Comparison of ENCODE assay signal across 23 cellular contexts in the genomic region with DNA sequence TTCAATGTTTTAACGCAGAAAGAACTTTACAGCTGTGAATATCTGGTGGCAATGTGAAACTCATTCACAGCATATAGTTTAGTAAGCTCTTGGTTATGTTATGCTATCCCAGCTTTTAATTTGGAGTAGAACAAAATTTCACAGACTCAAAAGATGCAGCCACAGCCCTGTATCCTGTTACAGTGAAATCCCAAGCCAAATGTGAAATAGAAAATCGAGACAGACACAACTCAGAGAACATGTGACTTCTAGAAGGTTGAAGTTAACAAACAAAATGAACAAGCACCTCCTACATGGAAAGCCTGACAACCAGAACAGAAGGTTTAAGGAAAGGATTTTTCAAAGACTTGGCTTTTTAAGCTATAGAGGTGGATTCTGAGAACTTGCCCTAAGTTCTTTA.
"Had no signal": no experiment of that assay in that cellular context is flagged by ENCODE, and none has a peak within 500 bp of the region (broad histone marks: within the 10 kb centered on the region; RNA-seq: fewer than 3 reads in every experiment).

No MANE protein-coding gene starts in this region.

- H3K27me3 ChIP-seq: body of pancreas, esophagus squamous epithelium, right atrium auricular region, spleen, upper lobe of right lung had no signal

- H3K9me3 ChIP-seq: body of pancreas, esophagus squamous epithelium, right atrium auricular region, spleen, upper lobe of right lung had no signal

- H3K4me3 ChIP-seq: body of pancreas, esophagus squamous epithelium, lung, right atrium auricular region, spleen, upper lobe of right lung had no signal

- H3K4me1 Mint-ChIP-seq: activated naive CD8-positive, alpha-beta T cell treated with anti-CD3 and anti-CD28 coated beads, Interleukin-2, amount 10 ng/mL, durations not matched to agents 7 days and 5 days had no signal

- H3K27me3 Mint-ChIP-seq: activated CD8-positive, alpha-beta T cell treated with anti-CD3 and anti-CD28 coated beads for 36 hours; stimulated activated memory B cell treated with anti-CD40 and anti-IgM and Interleukin-4, amounts not matched to agents 10 μg/mL and 1 μg/mL and 100 μg/mL, for 72 hours had no signal

- H3K27ac ChIP-seq: body of pancreas, esophagus squamous epithelium, right atrium auricular region, spleen, upper lobe of right lung had no signal

- H3K36me3 Mint-ChIP-seq: mesothelial cell of epicardium had no signal

- H3K36me3 ChIP-seq: esophagus squamous epithelium, right atrium auricular region, upper lobe of right lung had no signal

- H3K27ac Mint-ChIP-seq: activated CD8-positive, alpha-beta T cell treated with anti-CD3 and anti-CD28 coated beads for 36 hours; activated naive CD8-positive, alpha-beta T cell treated with anti-CD3 and anti-CD28 coated beads, Interleukin-2, amount 10 ng/mL, durations not matched to agents 7 days and 5 days; activated T-helper 2 cell treated with anti-CD3 and anti-CD28 coated beads, Interferon-gamma antibody, Interleukin-2, Interleukin-4, amounts not matched to agents 10 μg/mL and 5 μg/mL and 100 μg/mL, durations not matched to agents 14 hours and 24 hours and 36 hours; mesothelial cell of epicardium; stimulated activated memory B cell treated with anti-CD40 and anti-IgM and Interleukin-4, amounts not matched to agents 10 μg/mL and 1 μg/mL and 100 μg/mL, for 72 hours had no signal

- FAIRE-seq: keratinocyte had no signal

- ATAC-seq: activated CD8-positive, alpha-beta T cell treated with anti-CD3 and anti-CD28 coated beads for 36 hours; body of pancreas; stimulated activated memory B cell treated with anti-CD40 and anti-IgM and Interleukin-4, amounts not matched to agents 10 μg/mL and 1 μg/mL and 100 μg/mL, for 72 hours; upper lobe of right lung had no signal

- H3K4me1 ChIP-seq: upper lobe of right lung had no signal

- H3K9me3 Mint-ChIP-seq: activated CD8-positive, alpha-beta T cell treated with anti-CD3 and anti-CD28 coated beads for 36 hours; activated naive CD8-positive, alpha-beta T cell treated with anti-CD3 and anti-CD28 coated beads, Interleukin-2, amount 10 ng/mL, durations not matched to agents 7 days and 5 days; activated T-helper 2 cell treated with anti-CD3 and anti-CD28 coated beads, Interferon-gamma antibody, Interleukin-2, Interleukin-4, amounts not matched to agents 10 μg/mL and 5 μg/mL and 100 μg/mL, durations not matched to agents 14 hours and 24 hours and 36 hours; stimulated activated memory B cell treated with anti-CD40 and anti-IgM and Interleukin-4, amounts not matched to agents 10 μg/mL and 1 μg/mL and 100 μg/mL, for 72 hours had no signal

- DNase-seq: activated CD4-positive, alpha-beta T cell treated with anti-CD3 and anti-CD28 coated beads for 48 hours; activated CD4-positive, CD25-positive, alpha-beta regulatory T cell; activated CD8-positive, alpha-beta T cell treated with anti-CD3 and anti-CD28 coated beads for 36 hours; activated naive CD4-positive, alpha-beta T cell treated with Interleukin-2 at 50 U/mL for 16 hours; activated naive CD8-positive, alpha-beta T cell treated with anti-CD3 and anti-CD28 coated beads, Interleukin-2, amount 10 ng/mL, durations not matched to agents 7 days and 5 days; activated T-cell treated with anti-CD3 and anti-CD28 coated beads, Interleukin-2, amount 50 U/mL, for 1 hour; body of pancreas; central memory CD4-positive, alpha-beta T cell; cortex of kidney; effector memory CD4-positive, alpha-beta T cell; esophagus squamous epithelium; foreskin melanocyte; hypothalamus; spleen; stimulated activated CD4-positive, alpha-beta T cell treated with anti-CD3 and anti-CD28 coated beads, Interleukin-4, amount 100 ng/mL, for 4 hours; T1000; upper lobe of right lung had no signal

- H3K4me3 Mint-ChIP-seq: activated CD8-positive, alpha-beta T cell treated with anti-CD3 and anti-CD28 coated beads for 36 hours; activated naive CD8-positive, alpha-beta T cell treated with anti-CD3 and anti-CD28 coated beads, Interleukin-2, amount 10 ng/mL, durations not matched to agents 7 days and 5 days; mesothelial cell of epicardium; stimulated activated memory B cell treated with anti-CD40 and anti-IgM and Interleukin-4, amounts not matched to agents 10 μg/mL and 1 μg/mL and 100 μg/mL, for 72 hours had no signal
